Comparison of ENCODE assay signal across 29 cellular contexts in genomic region chr7:93873998-93874574, GRCh38. TPM values are rescaled to one million over a fixed set of nuclear protein-coding genes. Genes with fewer than 3 reads are reported as not detected.
"Had no signal": no experiment of that assay in that cellular context is flagged by ENCODE, and none has a peak within 500 bp of the region (broad histone marks: within the 10 kb centered on the region; RNA-seq: fewer than 3 reads in every experiment).

No MANE protein-coding gene starts in this region.

- H3K9me3 Mint-ChIP-seq: activated CD4-positive, alpha-beta T cell treated with anti-CD3 and anti-CD28 coated beads, Interleukin-2, amount 10 ng/mL, durations not matched to agents 24 days and 14 days; dendritic cell treated with granulocyte-macrophage colony-stimulating factor and Interleukin-4, amounts not matched to agents 40 ng/mL and 50 ng/mL, for 4 days; stimulated activated naive CD8-positive, alpha-beta T cell treated with anti-CD3 and anti-CD28 coated beads, Interleukin-15, Interleukin-2, amounts not matched to agents 100 ng/mL and 50 ng/mL, for 24 hours had no signal

- H3K27ac ChIP-seq: body of pancreas, cardiac muscle cell, gastrocnemius medialis, neutrophil, ovary, prostate gland, thyroid gland, upper lobe of right lung had no signal

- H3K27me3 ChIP-seq: body of pancreas, cardiac muscle cell, gastrocnemius medialis, neutrophil, thyroid gland, upper lobe of right lung had no signal

- H3K27ac Mint-ChIP-seq: activated CD4-positive, alpha-beta T cell treated with anti-CD3 and anti-CD28 coated beads, Interleukin-2, amount 10 ng/mL, durations not matched to agents 24 days and 14 days; activated CD8-positive, alpha-beta memory T cell treated with anti-CD3 and anti-CD28 coated beads, Interleukin-2, amount 10 ng/mL, durations not matched to agents 7 days and 5 days; activated CD8-positive, alpha-beta T cell treated with anti-CD3 and anti-CD28 coated beads for 36 hours; activated naive CD8-positive, alpha-beta T cell treated with anti-CD3 and anti-CD28 coated beads, Interleukin-2, amount 50 U/mL, for 24 hours; dendritic cell treated with granulocyte-macrophage colony-stimulating factor and Interleukin-4, amounts not matched to agents 40 ng/mL and 50 ng/mL, for 4 days; nephron; stimulated activated naive CD8-positive, alpha-beta T cell treated with anti-CD3 and anti-CD28 coated beads, Interleukin-15, Interleukin-2, amounts not matched to agents 100 ng/mL and 50 ng/mL, for 24 hours had no signal

- H3K4me1 Mint-ChIP-seq: activated CD4-positive, alpha-beta T cell treated with anti-CD3 and anti-CD28 coated beads, Interleukin-2, amount 10 ng/mL, durations not matched to agents 24 days and 14 days; activated CD8-positive, alpha-beta memory T cell treated with anti-CD3 and anti-CD28 coated beads, Interleukin-2, amount 10 ng/mL, durations not matched to agents 7 days and 5 days; activated naive CD8-positive, alpha-beta T cell treated with anti-CD3 and anti-CD28 coated beads, Interleukin-2, amount 50 U/mL, for 24 hours; nephron had no signal

- H3K36me3 Mint-ChIP-seq: activated CD8-positive, alpha-beta memory T cell treated with anti-CD3 and anti-CD28 coated beads, Interleukin-2, amount 10 ng/mL, durations not matched to agents 7 days and 5 days had no signal

- DNase-seq: activated CD4-positive, alpha-beta T cell treated with anti-CD3 and anti-CD28 coated beads, Interleukin-2, amount 10 ng/mL, durations not matched to agents 24 days and 14 days; activated CD8-positive, alpha-beta memory T cell treated with anti-CD3 and anti-CD28 coated beads, Interleukin-2, amount 10 ng/mL, durations not matched to agents 7 days and 5 days; activated CD8-positive, alpha-beta T cell treated with anti-CD3 and anti-CD28 coated beads for 36 hours; activated effector memory CD4-positive, alpha-beta T cell treated with anti-CD3 and anti-CD28 coated beads, Interleukin-2, amount 50 U/mL, for 16 hours; activated naive CD4-positive, alpha-beta T cell treated with anti-CD3 and anti-CD28 coated beads, Interleukin-2, amount 50 U/mL, for 16 hours; activated naive CD8-positive, alpha-beta T cell treated with anti-CD3 and anti-CD28 coated beads, Interleukin-2, amount 50 U/mL, for 24 hours; activated T-cell treated with anti-CD3 and anti-CD28 coated beads for 4 hours; anterior cingulate cortex; body of pancreas; effector CD4-positive, alpha-beta T cell; erythroblast; gastrocnemius medialis; hippocampal formation; left ventricle myocardium superior; mammary epithelial cell; ovary; stimulated activated CD4-positive, alpha-beta T cell treated with anti-CD3 and anti-CD28 coated beads, Interleukin-4, amount 100 ng/mL, for 24 hours; substantia nigra; T-helper 2 cell; thyroid gland; upper lobe of right lung had no signal

- H3K4me3 ChIP-seq: body of pancreas, cardiac muscle cell, gastrocnemius medialis, ovary, prostate gland, thyroid gland, upper lobe of right lung had no signal

- H3K27me3 Mint-ChIP-seq: activated CD4-positive, alpha-beta T cell treated with anti-CD3 and anti-CD28 coated beads, Interleukin-2, amount 10 ng/mL, durations not matched to agents 24 days and 14 days; activated CD8-positive, alpha-beta memory T cell treated with anti-CD3 and anti-CD28 coated beads, Interleukin-2, amount 10 ng/mL, durations not matched to agents 7 days and 5 days; activated CD8-positive, alpha-beta T cell treated with anti-CD3 and anti-CD28 coated beads for 36 hours; dendritic cell treated with granulocyte-macrophage colony-stimulating factor and Interleukin-4, amounts not matched to agents 40 ng/mL and 50 ng/mL, for 4 days; stimulated activated naive CD8-positive, alpha-beta T cell treated with anti-CD3 and anti-CD28 coated beads, Interleukin-15, Interleukin-2, amounts not matched to agents 100 ng/mL and 50 ng/mL, for 24 hours had no signal

- H3K4me3 Mint-ChIP-seq: activated CD4-positive, alpha-beta T cell treated with anti-CD3 and anti-CD28 coated beads, Interleukin-2, amount 10 ng/mL, durations not matched to agents 24 days and 14 days; activated CD8-positive, alpha-beta memory T cell treated with anti-CD3 and anti-CD28 coated beads, Interleukin-2, amount 10 ng/mL, durations not matched to agents 7 days and 5 days; activated CD8-positive, alpha-beta T cell treated with anti-CD3 and anti-CD28 coated beads for 36 hours; activated naive CD8-positive, alpha-beta T cell treated with anti-CD3 and anti-CD28 coated beads, Interleukin-2, amount 50 U/mL, for 24 hours; dendritic cell treated with granulocyte-macrophage colony-stimulating factor and Interleukin-4, amounts not matched to agents 40 ng/mL and 50 ng/mL, for 4 days; nephron; stimulated activated naive CD8-positive, alpha-beta T cell treated with anti-CD3 and anti-CD28 coated beads, Interleukin-15, Interleukin-2, amounts not matched to agents 100 ng/mL and 50 ng/mL, for 24 hours had no signal

- H3K9me3 ChIP-seq: body of pancreas, gastrocnemius medialis, neutrophil, ovary, prostate gland, thyroid gland, upper lobe of right lung had no signal

- H3K36me3 ChIP-seq: cardiac muscle cell, gastrocnemius medialis, neutrophil, ovary, prostate gland, thyroid gland, upper lobe of right lung had no signal

- H3K4me1 ChIP-seq: body of pancreas, gastrocnemius medialis, prostate gland, thyroid gland, upper lobe of right lung had no signal

RNA-seq across cellular contexts. Expression of gene TFPI2, which starts 16.5 kb away (rescaled TPM):
- total RNA-seq: activated CD4-positive, alpha-beta T cell treated with anti-CD3 and anti-CD28 coated beads, Interleukin-2, amount 10 ng/mL, durations not matched to agents 24 days and 14 days; activated CD8-positive, alpha-beta T cell treated with anti-CD3 and anti-CD28 coated beads for 36 hours had no signal

RNA-seq across cellular contexts. Expression of gene GNGT1, which starts 32.3 kb away (rescaled TPM):
- total RNA-seq: activated CD4-positive, alpha-beta T cell treated with anti-CD3 and anti-CD28 coated beads, Interleukin-2, amount 10 ng/mL, durations not matched to agents 24 days and 14 days; activated CD8-positive, alpha-beta memory T cell treated with anti-CD3 and anti-CD28 coated beads, Interleukin-2, amount 10 ng/mL, durations not matched to agents 7 days and 5 days; activated CD8-positive, alpha-beta T cell treated with anti-CD3 and anti-CD28 coated beads for 36 hours; body of pancreas; cardiac muscle cell; cerebellum; gastrocnemius medialis; left ventricle myocardium superior; mammary epithelial cell; myocyte; prostate gland; thyroid gland; upper lobe of right lung had no signal
- polyA plus RNA-seq: cardiac muscle cell, mammary epithelial cell had no signal

RNA-seq across cellular contexts. Expression of gene GNG11, which starts 47.4 kb away (rescaled TPM):
- total RNA-seq: activated CD4-positive, alpha-beta T cell treated with anti-CD3 and anti-CD28 coated beads, Interleukin-2, amount 10 ng/mL, durations not matched to agents 24 days and 14 days; activated CD8-positive, alpha-beta memory T cell treated with anti-CD3 and anti-CD28 coated beads, Interleukin-2, amount 10 ng/mL, durations not matched to agents 7 days and 5 days; activated CD8-positive, alpha-beta T cell treated with anti-CD3 and anti-CD28 coated beads for 36 hours had no signal
